In the genomic region with DNA sequence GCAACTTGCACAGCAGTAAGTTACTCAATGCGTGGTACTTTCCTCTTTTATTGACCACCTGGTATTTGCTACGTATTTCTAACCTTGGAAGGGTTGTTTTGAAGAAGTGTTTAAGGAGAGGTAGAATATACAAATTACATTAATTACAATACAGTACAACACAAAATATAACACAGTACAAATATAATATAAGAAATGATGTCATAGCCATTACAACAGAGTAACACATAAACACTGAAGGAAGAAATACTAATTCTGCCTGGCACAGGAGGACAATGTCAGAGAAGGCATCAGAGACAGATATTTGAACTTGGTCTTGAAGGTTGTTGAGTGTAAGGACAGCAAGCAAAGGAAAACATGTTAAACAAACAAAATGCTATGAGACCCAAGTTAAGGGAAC, we compare ENCODE assay signal across 2 cellular contexts.
TF ChIP-seq lines count a peak whose summit lies in the region.

No MANE protein-coding gene starts in this region.

TF ChIP-seq in HepG2, 621 proteins besides CTCF, POLR2A, EP300 and RAD21:
- TF ChIP-seq MYPOP (CRISPR knock-in tag; IDR thresholded peaks at IDR 0.05) (no peak), ZNF563 (CRISPR knock-in tag; IDR thresholded peaks at IDR 0.05) (no peak), NFATC3 (CRISPR knock-in tag; IDR thresholded peaks at IDR 0.05) (no peak), EED (CRISPR knock-in tag; IDR thresholded peaks at IDR 0.05) (no peak), ATF7 (IDR thresholded peaks at IDR 0.05) (peak; percentile 70), ATF7 (CRISPR knock-in tag; IDR thresholded peaks at IDR 0.05) (no peak)

TF ChIP-seq in GM12878, 131 proteins besides CTCF, POLR2A, EP300 and RAD21:
- TF ChIP-seq GATAD2B (conservative IDR thresholded peaks at IDR 0.05; ENCODE audit: low read depth) (no peak), ATF7 (IDR thresholded peaks at IDR 0.05; ENCODE audit: low read depth) (peak; percentile 84), HDGF (IDR thresholded peaks at IDR 0.05) (0 out of 2 replicates have a peak, but pooled peaks have one; percentile 58)
TF ChIP-seq in GM12878: peak in this region for 2.
